10 cellular contexts compared by ENCODE assay signal in genomic region chrX:153885208-153885787, GRCh38. TPM values are rescaled to one million over a fixed set of nuclear protein-coding genes. Genes with fewer than 3 reads are reported as not detected.
A peak's percentile ranks its signal among the peaks of the same experiment; 100 is the strongest.
DNase-seq lines count a peak whose midpoint lies in the region; ATAC-seq and TF ChIP-seq lines count a peak whose summit lies in the region.
"Had no signal": no experiment of that assay in that cellular context is flagged by ENCODE, and none has a peak within 500 bp of the region (broad histone marks: within the 10 kb centered on the region; RNA-seq: fewer than 3 reads in every experiment).

No MANE protein-coding gene starts in this region.

- ATAC-seq in RWPE2 (ENCODE audit: low read depth): peak; percentile 32; the same call in 2 of the 3 replicates
- ATAC-seq in stimulated activated memory B cell treated with anti-CD40 and anti-IgM and Interleukin-4, amounts not matched to agents 10 μg/mL and 1 μg/mL and 100 μg/mL, for 72 hours: no peak
- no peak for ATAC-seq in GM19455 (IDR thresholded peaks at IDR 0.05; ENCODE audit: unreplicated experiment)

- no peak for DNase-seq in activated CD4-positive, alpha-beta T cell treated with anti-CD3 and anti-CD28 coated beads, Interleukin-2, amount 10 ng/mL, durations not matched to agents 7 days and 5 days
- DNase-seq in activated CD4-positive, alpha-beta T cell treated with anti-CD3 and anti-CD28 coated beads for 1 hour: no peak
- DNase-seq in RWPE2 (ENCODE audit: low spot score) (no peak), glutamatergic neuron (no peak), CD1c-positive myeloid dendritic cell (ENCODE audit: extremely low spot score) (no peak), ACHN (no peak)
- DNase-seq: activated naive CD4-positive, alpha-beta T cell treated with anti-CD3 and anti-CD28 coated beads, Interleukin-2, amount 10 ng/mL, durations not matched to agents 7 days and 5 days; NCI-H2081 had no signal

- no peak overlapping the region for H3K27ac Mint-ChIP-seq in activated CD4-positive, alpha-beta T cell treated with anti-CD3 and anti-CD28 coated beads, Interleukin-2, amount 10 ng/mL, durations not matched to agents 7 days and 5 days
- H3K27ac Mint-ChIP-seq in glutamatergic neuron (ENCODE audit: unreplicated experiment): peak overlapping the region; percentile 88
- no peak overlapping the region for H3K27ac Mint-ChIP-seq in stimulated activated memory B cell treated with anti-CD40 and anti-IgM and Interleukin-4, amounts not matched to agents 10 μg/mL and 1 μg/mL and 100 μg/mL, for 72 hours
- H3K27ac Mint-ChIP-seq: activated naive CD4-positive, alpha-beta T cell treated with anti-CD3 and anti-CD28 coated beads, Interleukin-2, amount 10 ng/mL, durations not matched to agents 7 days and 5 days had no signal

- in situ Hi-C loops in ACHN (cut with HindIII; ENCODE audit: low pct_ligation_motif_present, low pct_unique_long_range_greater_than_20kb, low sequenced_read_pairs): no loop called here

- no peaks in the 10 kb centered on the region for H3K9me3 ChIP-seq in RWPE2 (ENCODE audit: severe bottlenecking)

- H3K4me3 ChIP-seq in RWPE2 (ENCODE audit: severe bottlenecking): peak overlapping the region; percentile 47

- H3K27me3 ChIP-seq in RWPE2 (ENCODE audit: insufficient read depth, poor library complexity, severe bottlenecking): no peaks in the 10 kb centered on the region

- no peaks in the 10 kb centered on the region for H3K36me3 Mint-ChIP-seq in activated CD4-positive, alpha-beta T cell treated with anti-CD3 and anti-CD28 coated beads, Interleukin-2, amount 10 ng/mL, durations not matched to agents 7 days and 5 days (ENCODE audit: low read depth)
- H3K36me3 Mint-ChIP-seq in glutamatergic neuron (ENCODE audit: unreplicated experiment): no peaks in the 10 kb centered on the region
- no peaks in the 10 kb centered on the region for H3K36me3 Mint-ChIP-seq in stimulated activated memory B cell treated with anti-CD40 and anti-IgM and Interleukin-4, amounts not matched to agents 10 μg/mL and 1 μg/mL and 100 μg/mL, for 72 hours
- H3K36me3 Mint-ChIP-seq: activated naive CD4-positive, alpha-beta T cell treated with anti-CD3 and anti-CD28 coated beads, Interleukin-2, amount 10 ng/mL, durations not matched to agents 7 days and 5 days had no signal

- peak overlapping the region; percentile 54 for H3K27ac ChIP-seq in RWPE2 (ENCODE audit: poor library complexity, severe bottlenecking)

- H3K9me3 Mint-ChIP-seq in activated CD4-positive, alpha-beta T cell treated with anti-CD3 and anti-CD28 coated beads, Interleukin-2, amount 10 ng/mL, durations not matched to agents 7 days and 5 days: no peaks in the 10 kb centered on the region
- peaks cover 11% of the 10 kb centered on the region for H3K9me3 Mint-ChIP-seq in glutamatergic neuron (ENCODE audit: unreplicated experiment)
- no peaks in the 10 kb centered on the region for H3K9me3 Mint-ChIP-seq in stimulated activated memory B cell treated with anti-CD40 and anti-IgM and Interleukin-4, amounts not matched to agents 10 μg/mL and 1 μg/mL and 100 μg/mL, for 72 hours
- H3K9me3 Mint-ChIP-seq: activated naive CD4-positive, alpha-beta T cell treated with anti-CD3 and anti-CD28 coated beads, Interleukin-2, amount 10 ng/mL, durations not matched to agents 7 days and 5 days had no signal

- peaks cover 9% of the 10 kb centered on the region for H3K4me1 ChIP-seq in RWPE2 (ENCODE audit: insufficient read depth, poor library complexity, severe bottlenecking)

- CTCF ChIA-PET in activated CD4-positive, alpha-beta T cell treated with anti-CD3 and anti-CD28 coated beads, Interleukin-2, amount 10 ng/mL, durations not matched to agents 7 days and 5 days (lab: Charles Lee): no interaction called here

- peaks cover 6% of the 10 kb centered on the region for H3K4me1 Mint-ChIP-seq in activated CD4-positive, alpha-beta T cell treated with anti-CD3 and anti-CD28 coated beads, Interleukin-2, amount 10 ng/mL, durations not matched to agents 7 days and 5 days
- H3K4me1 Mint-ChIP-seq in glutamatergic neuron (ENCODE audit: low read depth, unreplicated experiment): peaks cover 1% of the 10 kb centered on the region
- peaks cover 23% of the 10 kb centered on the region for H3K4me1 Mint-ChIP-seq in stimulated activated memory B cell treated with anti-CD40 and anti-IgM and Interleukin-4, amounts not matched to agents 10 μg/mL and 1 μg/mL and 100 μg/mL, for 72 hours

- POLR2A ChIA-PET in activated CD4-positive, alpha-beta T cell treated with anti-CD3 and anti-CD28 coated beads, Interleukin-2, amount 10 ng/mL, durations not matched to agents 7 days and 5 days (lab: Charles Lee): no interaction called here

- TF ChIP-seq CTCF in RWPE2 (IDR thresholded peaks at IDR 0.05; ENCODE audit: poor library complexity, severe bottlenecking) (no peak), glutamatergic neuron (IDR thresholded peaks at IDR 0.05; ENCODE audit: partially characterized antibody, unreplicated experiment) (no peak)

- no peaks in the 10 kb centered on the region for H3K36me3 ChIP-seq in RWPE2 (ENCODE audit: low read depth)

- H3K4me3 Mint-ChIP-seq in activated CD4-positive, alpha-beta T cell treated with anti-CD3 and anti-CD28 coated beads, Interleukin-2, amount 10 ng/mL, durations not matched to agents 7 days and 5 days: peak overlapping the region; percentile 34
- H3K4me3 Mint-ChIP-seq in glutamatergic neuron (ENCODE audit: unreplicated experiment): peak overlapping the region; percentile 90
- H3K4me3 Mint-ChIP-seq in stimulated activated memory B cell treated with anti-CD40 and anti-IgM and Interleukin-4, amounts not matched to agents 10 μg/mL and 1 μg/mL and 100 μg/mL, for 72 hours: peak overlapping the region; percentile 47
- H3K4me3 Mint-ChIP-seq: activated naive CD4-positive, alpha-beta T cell treated with anti-CD3 and anti-CD28 coated beads, Interleukin-2, amount 10 ng/mL, durations not matched to agents 7 days and 5 days had no signal

- H3K27me3 Mint-ChIP-seq in activated CD4-positive, alpha-beta T cell treated with anti-CD3 and anti-CD28 coated beads, Interleukin-2, amount 10 ng/mL, durations not matched to agents 7 days and 5 days: peaks cover 27% of the 10 kb centered on the region
- peaks cover 5% of the 10 kb centered on the region for H3K27me3 Mint-ChIP-seq in glutamatergic neuron (ENCODE audit: unreplicated experiment)
- H3K27me3 Mint-ChIP-seq in stimulated activated memory B cell treated with anti-CD40 and anti-IgM and Interleukin-4, amounts not matched to agents 10 μg/mL and 1 μg/mL and 100 μg/mL, for 72 hours: no peaks in the 10 kb centered on the region

RNA-seq across cellular contexts. Expression of gene L1CAM, which starts 0.7 kb away (rescaled TPM):
- total RNA-seq in activated CD4-positive, alpha-beta T cell treated with anti-CD3 and anti-CD28 coated beads, Interleukin-2, amount 10 ng/mL, durations not matched to agents 7 days and 5 days: 1 to 10 TPM; 1.9 to 2.1 TPM
- total RNA-seq in glutamatergic neuron (ENCODE audit: unreplicated experiment): 925 TPM

RNA-seq across cellular contexts. Expression of gene AVPR2, which starts 19.2 kb away (rescaled TPM):
- total RNA-seq in activated CD4-positive, alpha-beta T cell treated with anti-CD3 and anti-CD28 coated beads, Interleukin-2, amount 10 ng/mL, durations not matched to agents 7 days and 5 days: not detected
- not detected for total RNA-seq in glutamatergic neuron (ENCODE audit: unreplicated experiment)

RNA-seq across cellular contexts. Expression of gene ARHGAP4, which starts 40.8 kb away (rescaled TPM):
- 100 to 1,000 TPM; 303 to 334 TPM for total RNA-seq in activated CD4-positive, alpha-beta T cell treated with anti-CD3 and anti-CD28 coated beads, Interleukin-2, amount 10 ng/mL, durations not matched to agents 7 days and 5 days
- total RNA-seq in glutamatergic neuron (ENCODE audit: unreplicated experiment): 33.5 TPM

RNA-seq across cellular contexts. Expression of gene NAA10, which starts 49.5 kb away (rescaled TPM):
- total RNA-seq in activated CD4-positive, alpha-beta T cell treated with anti-CD3 and anti-CD28 coated beads, Interleukin-2, amount 10 ng/mL, durations not matched to agents 7 days and 5 days: 10 to 100 TPM; 72.9 to 83.2 TPM
- 129 TPM for total RNA-seq in glutamatergic neuron (ENCODE audit: unreplicated experiment)

RNA-seq across cellular contexts. Expression of gene PDZD4, which starts 55.0 kb away (rescaled TPM):
- under 1 TPM; 0.32 to 0.60 TPM for total RNA-seq in activated CD4-positive, alpha-beta T cell treated with anti-CD3 and anti-CD28 coated beads, Interleukin-2, amount 10 ng/mL, durations not matched to agents 7 days and 5 days
- total RNA-seq in glutamatergic neuron (ENCODE audit: unreplicated experiment): 41.8 TPM

Comparison
In these comparisons a context has a peak if more than half of its experiments do, and no peak if none do; other contexts are left out.
1. H3K4me3 Mint-ChIP-seq: peak in every context shown above with its lines; median percentile 90 in glutamatergic neuron; 47 in stimulated activated memory B cell treated with anti-CD40 and anti-IgM and Interleukin-4, amounts not matched to agents 10 μg/mL and 1 μg/mL and 100 μg/mL, for 72 hours; 34 in activated CD4-positive, alpha-beta T cell treated with anti-CD3 and anti-CD28 coated beads, Interleukin-2, amount 10 ng/mL, durations not matched to agents 7 days and 5 days.
2. RNA of gene L1CAM, which starts 0.7 kb away (total RNA-seq): 925 TPM in glutamatergic neuron (single experiment); 1.9 to 2.1 TPM in activated CD4-positive, alpha-beta T cell treated with anti-CD3 and anti-CD28 coated beads, Interleukin-2, amount 10 ng/mL, durations not matched to agents 7 days and 5 days; every median in the first group is over 100 times any median in the second.